In genomic region chr20:61765081-61765870, GRCh38 we compare ENCODE assay signal across 28 cellular contexts.
"Had no signal": no experiment of that assay in that cellular context is flagged by ENCODE, and none has a peak within 500 bp of the region (broad histone marks: within the 10 kb centered on the region; RNA-seq: fewer than 3 reads in every experiment).

No MANE protein-coding gene starts in this region.

- H3K4me1 ChIP-seq: esophagus muscularis mucosa, foreskin keratinocyte, heart left ventricle, pancreas, psoas muscle had no signal

- H3K27me3 ChIP-seq: pancreas had no signal

- H3K36me3 ChIP-seq: esophagus muscularis mucosa, heart left ventricle, pancreas, thoracic aorta, WERI-Rb-1 had no signal

- H3K27ac ChIP-seq: esophagus muscularis mucosa, foreskin keratinocyte, heart left ventricle, pancreas, psoas muscle, thoracic aorta, WERI-Rb-1 had no signal

- H3K9me3 ChIP-seq: esophagus muscularis mucosa, heart left ventricle, mucosa of descending colon, pancreas, psoas muscle, thoracic aorta had no signal

- DNase-seq: activated CD4-positive, alpha-beta memory T cell treated with anti-CD3 and anti-CD28 coated beads for 36 hours; activated CD4-positive, alpha-beta T cell treated with anti-CD3 and anti-CD28 coated beads, Interleukin-2, amount 10 ng/mL, durations not matched to agents 24 days and 14 days; activated CD8-positive, alpha-beta memory T cell treated with anti-CD3 and anti-CD28 coated beads, Interleukin-2, amount 50 U/mL, for 48 hours; activated T-cell treated with anti-CD3 and anti-CD28 coated beads, Interleukin-2, amount 50 U/mL, for 24 hours; anterior cingulate cortex; dermis blood vessel endothelial cell; effector CD4-positive, alpha-beta T cell; foreskin keratinocyte; heart left ventricle; kidney glomerular epithelial cell; mucosa of descending colon; stimulated activated CD4-positive, alpha-beta T cell treated with anti-CD3 and anti-CD28 coated beads, Interleukin-2, amount 100 ng/mL, for 48 hours; stimulated activated naive CD4-positive, alpha-beta T cell treated with Interleukin-2 at 50 U/mL for 16 hours; SW 1271; T1000; trophoblast cell; WERI-Rb-1 had no signal

- H3K4me3 ChIP-seq: esophagus muscularis mucosa, heart left ventricle, lung, mucosa of descending colon, pancreas, psoas muscle, thoracic aorta had no signal

- ATAC-seq: activated CD4-positive, CD25-positive, alpha-beta regulatory T cell treated with anti-CD3 and anti-CD28 coated beads, Interleukin-2, amount 50 U/mL, for 24 hours; heart left ventricle; left lobe of liver; mucosa of descending colon; natural killer cell treated with Interleukin-12 subunit alpha and Interleukin-12 subunit beta and Interleukin-15 and Interleukin-18, amount 100 ng/mL, for 72 hours; pancreas; psoas muscle had no signal

- FAIRE-seq: bronchial epithelial cell, colon, pancreas, urothelium cell line had no signal
